Comparison of ENCODE assay signal across 20 cellular contexts in the genomic region with DNA sequence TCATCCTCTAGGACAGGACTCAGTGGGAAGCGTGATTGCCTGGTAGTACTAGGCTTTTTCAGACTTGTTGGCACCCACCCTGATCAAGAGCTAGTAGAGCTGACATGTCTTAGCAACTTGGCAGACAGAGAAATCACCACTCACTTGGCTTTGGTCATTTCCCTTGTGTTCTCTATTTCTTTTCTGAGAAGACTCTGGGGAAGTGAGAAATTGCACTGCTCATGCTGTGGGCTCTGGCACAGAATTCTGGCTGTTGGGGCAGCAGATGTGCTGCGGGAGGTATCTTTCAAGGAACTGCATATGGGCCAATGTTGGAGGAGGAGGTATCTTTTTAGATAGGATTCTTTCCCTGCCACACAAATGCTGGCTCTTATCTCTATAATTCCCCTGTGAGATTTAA.
DNase-seq lines count a peak whose midpoint lies in the region; ATAC-seq and TF ChIP-seq lines count a peak whose summit lies in the region.
"Had no signal": no experiment of that assay in that cellular context is flagged by ENCODE, and none has a peak within 500 bp of the region (broad histone marks: within the 10 kb centered on the region; RNA-seq: fewer than 3 reads in every experiment).

No MANE protein-coding gene starts in this region.

- H2BK120ac ChIP-seq in neuronal stem cell (ENCODE audit: low read depth, low read length): no peak overlapping the region

- no peak overlapping the region for H2AK5ac ChIP-seq in neuronal stem cell (ENCODE audit: low read depth, low read length)

- TF ChIP-seq CTCF in psoas muscle (IDR thresholded peaks at IDR 0.05): no peak

- no peak overlapping the region for H3K23ac ChIP-seq in neuronal stem cell (ENCODE audit: low read depth, low read length, poor library complexity)

- no peak overlapping the region for H4K8ac ChIP-seq in neuronal stem cell (ENCODE audit: low read depth, low read length)

- DNase-seq in inferior parietal cortex (ENCODE audit: extremely low spot score): peak; percentile 51
- DNase-seq in neuronal stem cell (ENCODE audit: low spot score): no peak
- DNase-seq in GM19240 (ENCODE audit: insufficient read length, low spot score): no peak
- DNase-seq in globus pallidus (ENCODE audit: low spot score): no peak
- no peak for DNase-seq in psoas muscle
- DNase-seq: activated CD4-positive, alpha-beta T cell treated with anti-CD3 and anti-CD28 coated beads, Interleukin-2, amount 10 ng/mL, durations not matched to agents 24 days and 14 days; activated CD8-positive, alpha-beta memory T cell treated with anti-CD3 and anti-CD28 coated beads, Interleukin-2, amount 50 U/mL, for 4 hours; activated gamma-delta T cell treated with Interleukin-2 at 50 U/mL for 16 hours; COR-L47; EL; gastrocnemius medialis; IMR-90; mesenchymal stem cell; natural killer cell; NCI-H82; stimulated activated CD4-positive, alpha-beta T cell treated with anti-CD3 and anti-CD28 coated beads, Interleukin-4, amount 100 ng/mL, for 4 hours had no signal

- H2BK5ac ChIP-seq in neuronal stem cell (ENCODE audit: low read length): no peak overlapping the region

- H2BK15ac ChIP-seq in neuronal stem cell (ENCODE audit: low read length): no peak overlapping the region

- no peak overlapping the region for H2AFZ ChIP-seq in neuronal stem cell (ENCODE audit: low read length)

- H3K27me3 ChIP-seq in neuronal stem cell (ENCODE audit: control insufficient read depth in 3 of 3, insufficient read depth in 3 of 3, low read depth in 1 of 3, low read length in 3 of 3) (no peaks in the 10 kb centered on the region), psoas muscle (ENCODE audit: insufficient read depth in 3 of 3, low read length in 2 of 3) (peaks cover 0 to 3% (median 0%) of the 10 kb centered on the region in 3 donors)
- H3K27me3 ChIP-seq: gastrocnemius medialis had no signal

- H3K4me2 ChIP-seq in neuronal stem cell (ENCODE audit: insufficient read depth, low read length, poor library complexity, severe bottlenecking): no peak overlapping the region

- H3K9me3 ChIP-seq in neuronal stem cell (replicated peaks in 1 of 2; ENCODE audit: control insufficient read depth in 2 of 2, insufficient read depth in 1 of 2, low read depth in 1 of 2, low read length in 2 of 2): no peaks in the 10 kb centered on the region
- no peaks in the 10 kb centered on the region for H3K9me3 ChIP-seq in psoas muscle
- H3K9me3 ChIP-seq: gastrocnemius medialis had no signal

- H3K79me1 ChIP-seq in neuronal stem cell (ENCODE audit: low read depth, low read length): no peaks in the 10 kb centered on the region

- H3K4me1 ChIP-seq in neuronal stem cell (ENCODE audit: control insufficient read depth in 2 of 2, insufficient read depth in 1 of 2, low read depth in 1 of 2, low read length in 2 of 2): no peaks in the 10 kb centered on the region
- no peaks in the 10 kb centered on the region for H3K4me1 ChIP-seq in psoas muscle
- H3K4me1 ChIP-seq: gastrocnemius medialis had no signal

- no peak overlapping the region for H2BK12ac ChIP-seq in neuronal stem cell (ENCODE audit: low read length)

- H3K14ac ChIP-seq in neuronal stem cell (ENCODE audit: low read length): no peak overlapping the region

- H3K4ac ChIP-seq in neuronal stem cell (ENCODE audit: low read length): no peak overlapping the region

- no CpG with 5 or more reads among the region's 2 CpGs for WGBS in neuronal stem cell (ENCODE audit: extremely low coverage in 2 of 2, insufficient read length in 2 of 2, insufficient replicate concordance in 1 of 2), 2 donors
- 71 to 87% (median 75%) methylated on average over 2 of the region's 2 CpGs for WGBS in psoas muscle, 3 donors

- intact Hi-C loops in psoas muscle (cut with DNase I): no loop called here

- H4K91ac ChIP-seq in neuronal stem cell (ENCODE audit: low read depth, low read length, poor library complexity): no peak overlapping the region

- no peak overlapping the region for H3K27ac ChIP-seq in neuronal stem cell (replicated peaks; ENCODE audit: low read length)
- H3K27ac ChIP-seq in psoas muscle: no peak overlapping the region
- H3K27ac ChIP-seq: gastrocnemius medialis, skin epidermis had no signal

- H3K9ac ChIP-seq in neuronal stem cell (ENCODE audit: low read depth, low read length, poor library complexity): no peak overlapping the region

- H3K4me3 ChIP-seq in neuronal stem cell (ENCODE audit: low read length in 2 of 2) (no peak overlapping the region), psoas muscle (no peak overlapping the region)
- H3K4me3 ChIP-seq: gastrocnemius medialis, skin epidermis had no signal

- H3K36me3 ChIP-seq in neuronal stem cell (replicated peaks in 1 of 2; ENCODE audit: control insufficient read depth in 2 of 2, insufficient read depth in 2 of 2, low read length in 2 of 2): no peaks in the 10 kb centered on the region
- H3K36me3 ChIP-seq in psoas muscle (ENCODE audit: insufficient read depth in 1 of 2, low read depth in 1 of 2): no peaks in the 10 kb centered on the region
- H3K36me3 ChIP-seq: gastrocnemius medialis had no signal

- peak; percentile 41 for ATAC-seq in GM18511 (IDR thresholded peaks at IDR 0.05; ENCODE audit: unreplicated experiment)
- peak; percentile 36 for ATAC-seq in GM21360 (IDR thresholded peaks at IDR 0.05; ENCODE audit: unreplicated experiment)
- ATAC-seq in HG03280 (IDR thresholded peaks at IDR 0.05; ENCODE audit: unreplicated experiment): peak; percentile 46
- no peak for ATAC-seq in psoas muscle
- ATAC-seq: gastrocnemius medialis, natural killer cell had no signal

- H3K18ac ChIP-seq in neuronal stem cell (ENCODE audit: low read length): no peak overlapping the region

Comparison
In these comparisons a context has a peak if more than half of its experiments do, and no peak if none do; other contexts are left out.
1. ATAC-seq: peak in GM18511 (single experiment), GM21360 (single experiment) and HG03280 (single experiment); none in psoas muscle (0 of 4).